8 cellular contexts compared by ENCODE assay signal in genomic region chr13:28718186-28718537, GRCh38. TPM values are rescaled to one million over a fixed set of nuclear protein-coding genes. Genes with fewer than 3 reads are reported as not detected.
DNase-seq lines count a peak whose midpoint lies in the region; ATAC-seq and TF ChIP-seq lines count a peak whose summit lies in the region.

No MANE protein-coding gene starts in this region.

- in situ Hi-C loops in brain microvascular endothelial cell (cut with HindIII; ENCODE audit: low pct_ligation_motif_present, low sequenced_read_pairs) = no loop called here

- no peak overlapping the region for H3K9ac ChIP-seq in HUES48 (ENCODE audit: low read depth, low read length)

- no peaks in the 10 kb centered on the region for H3K9me3 Mint-ChIP-seq in CD14-positive monocyte

- DNase-seq in CD14-positive monocyte (ENCODE audit: low spot score) (no peak), brain microvascular endothelial cell (no peak), left lobe of liver (ENCODE audit: low spot score) (no peak), thoracic aorta (ENCODE audit: low spot score) (peak; percentile 11), NCI-H146 treated with DMSO at 0.1 percent for 48 hours (lab: John Stamatoyannopoulos, UW; ENCODE audit: unreplicated experiment) (no peak), occipital lobe (lab: John Stamatoyannopoulos, UW) (no peak)

- peaks cover 2 to 4% (median 3%) of the 10 kb centered on the region in 3 donors for H3K27me3 Mint-ChIP-seq in CD14-positive monocyte (ENCODE audit: low read depth in 3 of 3)

- no peak overlapping the region for H3K27ac ChIP-seq in HUES48 (ENCODE audit: low read depth, low read length)
- peak overlapping the region; percentile 90 for H3K27ac ChIP-seq in brain microvascular endothelial cell
- H3K27ac ChIP-seq in thoracic aorta = peak overlapping the region; percentile 94 to 95

- H3K36me3 ChIP-seq in HUES48 (ENCODE audit: control insufficient read depth, insufficient read depth, low read length) (no peaks in the 10 kb centered on the region), brain microvascular endothelial cell (replicated peaks) (peaks cover 1% of the 10 kb centered on the region), thoracic aorta (no peaks in the 10 kb centered on the region)

- no peaks in the 10 kb centered on the region for H3K9me3 ChIP-seq in HUES48 (ENCODE audit: control insufficient read depth, insufficient read depth, low read length)
- no peaks in the 10 kb centered on the region for H3K9me3 ChIP-seq in thoracic aorta

- peaks cover 27% of the 10 kb centered on the region for H3K4me1 Mint-ChIP-seq in CD14-positive monocyte

- peak overlapping the region; percentile 87 to 98 for H3K4me3 Mint-ChIP-seq in CD14-positive monocyte

- H3K4me3 ChIP-seq in HUES48 (ENCODE audit: low read depth, low read length) = peak overlapping the region; percentile 82
- H3K4me3 ChIP-seq in brain microvascular endothelial cell (ENCODE audit: low read depth, low read length) = peak overlapping the region; percentile 84
- H3K4me3 ChIP-seq in thoracic aorta = peak overlapping the region; percentile 88

- H3K4me1 ChIP-seq in HUES48 (ENCODE audit: control insufficient read depth, insufficient read depth, low read length) (0 out of 2 replicates have a peak, but pooled peaks cover 3% of the 10 kb centered on the region), thoracic aorta (ENCODE audit: control insufficient read depth in 1 of 2, low read depth in 2 of 2) (peaks cover 14 to 21% of the 10 kb centered on the region in 2 donors)

- TF ChIP-seq CTCF in CD14-positive monocyte (IDR thresholded peaks at IDR 0.05) (no peak), brain microvascular endothelial cell (IDR thresholded peaks at IDR 0.05; ENCODE audit: low read depth, low read length, missing control alignments) (no peak), thoracic aorta (IDR thresholded peaks at IDR 0.05) (no peak)

- ATAC-seq in left lobe of liver (peak; percentile 9), thoracic aorta (ENCODE audit: insufficient number of reproducible peaks, low FRiP score, low read depth) (peak; percentile 36), GM21390 (IDR thresholded peaks at IDR 0.05; ENCODE audit: unreplicated experiment) (no peak)

- H3K27me3 ChIP-seq in HUES48 (ENCODE audit: control insufficient read depth, insufficient read depth, low read length) (peaks cover 33% of the 10 kb centered on the region), brain microvascular endothelial cell (replicated peaks) (no peaks in the 10 kb centered on the region), thoracic aorta (replicated peaks; ENCODE audit: insufficient read depth) (no peaks in the 10 kb centered on the region)

- peak overlapping the region; percentile 91 to 98 (median 97) for H3K27ac Mint-ChIP-seq in CD14-positive monocyte

- intact Hi-C loops in CD14-positive monocyte (cut with micrococcal nuclease) = loop anchor here in 1 of 2 donors (5.0 to 10.0 kb wide), 2 partner anchors 46 to 63 kb away; partner anchors contain the start of gene POMP

- H3K36me3 Mint-ChIP-seq in CD14-positive monocyte = peaks cover 16 to 20% of the 10 kb centered on the region in 2 donors

RNA-seq across cellular contexts. Expression of gene SLC46A3, which starts 0.6 kb away (rescaled TPM):
- polyA plus RNA-seq in CD14-positive monocyte = 10 to 100 TPM; 13.8 to 21.1 TPM
- total RNA-seq in left lobe of liver (39.2 TPM), thoracic aorta (10 to 100 TPM; 10.8 to 16.4 TPM), occipital lobe (3.3 TPM)

RNA-seq across cellular contexts. Expression of gene POMP, which starts 59.2 kb away (rescaled TPM):
- polyA plus RNA-seq in CD14-positive monocyte = 100 to 1,000 TPM; 145 to 153 TPM
- total RNA-seq in left lobe of liver (28.9 TPM), thoracic aorta (10 to 100 TPM; 45.1 to 49.7 TPM), occipital lobe (43.2 TPM)
